1 cellular context compared by ENCODE assay signal in the genomic region with DNA sequence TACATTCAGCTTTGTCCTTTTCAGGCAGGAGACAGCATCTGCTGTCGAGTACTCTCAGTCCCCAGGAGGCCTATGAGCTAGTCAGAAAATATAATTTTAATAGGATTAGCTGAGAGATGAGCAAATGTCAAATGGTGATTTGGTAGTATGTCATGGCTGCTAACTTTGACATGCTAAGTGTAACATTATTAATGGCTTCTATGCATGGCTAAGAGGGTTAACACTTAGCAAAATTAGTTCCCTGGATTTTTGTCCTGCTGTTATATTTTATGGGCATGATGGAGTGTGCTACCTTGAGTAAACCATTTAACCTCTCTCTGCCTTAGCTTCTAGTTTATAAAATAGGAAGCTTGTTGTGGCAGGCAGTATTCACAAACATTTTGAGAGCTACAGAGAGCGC.
TF ChIP-seq lines count a peak whose summit lies in the region.

No MANE protein-coding gene starts in this region.

TF ChIP-seq in IMR-90, 13 proteins besides CTCF, POLR2A, EP300 and RAD21:
- TF ChIP-seq FOS (IDR thresholded peaks at IDR 0.05; ENCODE audit: low read depth, low read length), result no peak
- TF ChIP-seq MAZ (IDR thresholded peaks at IDR 0.05; ENCODE audit: borderline replicate concordance, low read depth, low read length), result no peak
- no peak for TF ChIP-seq NFE2L2 (IDR thresholded peaks at IDR 0.05; ENCODE audit: low read depth, low read length)
- TF ChIP-seq, protein P1, sequence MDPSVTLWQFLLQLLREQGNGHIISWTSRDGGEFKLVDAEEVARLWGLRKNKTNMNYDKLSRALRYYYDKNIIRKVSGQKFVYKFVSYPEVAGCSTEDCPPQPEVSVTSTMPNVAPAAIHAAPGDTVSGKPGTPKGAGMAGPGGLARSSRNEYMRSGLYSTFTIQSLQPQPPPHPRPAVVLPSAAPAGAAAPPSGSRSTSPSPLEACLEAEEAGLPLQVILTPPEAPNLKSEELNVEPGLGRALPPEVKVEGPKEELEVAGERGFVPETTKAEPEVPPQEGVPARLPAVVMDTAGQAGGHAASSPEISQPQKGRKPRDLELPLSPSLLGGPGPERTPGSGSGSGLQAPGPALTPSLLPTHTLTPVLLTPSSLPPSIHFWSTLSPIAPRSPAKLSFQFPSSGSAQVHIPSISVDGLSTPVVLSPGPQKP (IDR thresholded peaks at IDR 0.05; ENCODE audit: borderline replicate concordance, low read depth, low read length), result no peak
- no peak for TF ChIP-seq SMC3 (IDR thresholded peaks at IDR 0.05; ENCODE audit: low read depth, low read length)
- no peak for TF ChIP-seq CEBPB (IDR thresholded peaks at IDR 0.05; ENCODE audit: low read depth, low read length)
- no peak for TF ChIP-seq MXI1 (IDR thresholded peaks at IDR 0.05; ENCODE audit: borderline replicate concordance, low read depth, low read length)
- TF ChIP-seq CHD1 (IDR thresholded peaks at IDR 0.05; ENCODE audit: low read depth, low read length), result no peak
- no peak for TF ChIP-seq BHLHE40 (IDR thresholded peaks at IDR 0.05; ENCODE audit: low read depth, low read length)
- no peak for TF ChIP-seq MAFK (IDR thresholded peaks at IDR 0.05; ENCODE audit: low read depth, low read length)
- TF ChIP-seq, protein P2, sequence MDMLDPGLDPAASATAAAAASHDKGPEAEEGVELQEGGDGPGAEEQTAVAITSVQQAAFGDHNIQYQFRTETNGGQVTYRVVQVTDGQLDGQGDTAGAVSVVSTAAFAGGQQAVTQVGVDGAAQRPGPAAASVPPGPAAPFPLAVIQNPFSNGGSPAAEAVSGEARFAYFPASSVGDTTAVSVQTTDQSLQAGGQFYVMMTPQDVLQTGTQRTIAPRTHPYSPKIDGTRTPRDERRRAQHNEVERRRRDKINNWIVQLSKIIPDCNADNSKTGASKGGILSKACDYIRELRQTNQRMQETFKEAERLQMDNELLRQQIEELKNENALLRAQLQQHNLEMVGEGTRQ (IDR thresholded peaks at IDR 0.05; ENCODE audit: low read depth, low read length), result no peak
- TF ChIP-seq RCOR1 (IDR thresholded peaks at IDR 0.05; ENCODE audit: insufficient replicate concordance, low read length), result no peak
- TF ChIP-seq RFX5 (IDR thresholded peaks at IDR 0.05; ENCODE audit: low read depth, low read length), result no peak
TF ChIP-seq in IMR-90: peak in this region for 0.
